21 cellular contexts compared by ENCODE assay signal in the genomic region with DNA sequence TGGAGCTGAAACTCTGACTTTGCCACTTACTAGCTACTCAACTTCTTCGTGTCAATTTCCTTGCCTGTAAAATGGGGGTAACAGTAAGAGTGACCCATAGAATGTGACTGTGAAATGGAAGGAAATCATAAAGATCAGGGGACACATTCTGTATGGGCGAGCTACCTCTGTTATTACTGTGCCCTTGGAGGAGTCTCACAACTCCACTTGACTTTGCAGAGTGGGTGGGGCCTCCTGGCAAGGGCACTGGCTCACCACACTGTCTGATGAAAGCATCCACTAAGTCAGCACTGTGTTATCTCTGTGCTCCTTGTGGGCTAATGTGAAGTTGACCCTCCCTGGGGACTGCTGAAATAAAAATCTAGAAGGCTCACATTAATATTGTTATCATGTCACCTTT.
"Had no signal": no experiment of that assay in that cellular context is flagged by ENCODE, and none has a peak within 500 bp of the region (broad histone marks: within the 10 kb centered on the region; RNA-seq: fewer than 3 reads in every experiment).

No MANE protein-coding gene starts in this region.

- H3K9me3 ChIP-seq: body of pancreas, lower lobe of right lung, pancreas, sigmoid colon had no signal

- H3K27ac ChIP-seq: body of pancreas, dorsolateral prefrontal cortex, lower lobe of right lung, pancreas, sigmoid colon had no signal

- H3K27me3 ChIP-seq: body of pancreas, pancreas, sigmoid colon had no signal

- H3K4me1 ChIP-seq: body of pancreas, lower lobe of right lung, pancreas, sigmoid colon had no signal

- ATAC-seq: activated CD8-positive, alpha-beta memory T cell treated with anti-CD3 and anti-CD28 coated beads, Interleukin-2, amount 10 ng/mL, durations not matched to agents 7 days and 5 days; body of pancreas; naive thymus-derived CD8-positive, alpha-beta T cell; pancreas; stimulated activated naive CD8-positive, alpha-beta T cell treated with anti-CD3 and anti-CD28 coated beads, Interleukin-15, Interleukin-2, amounts not matched to agents 100 U/mL and 50 U/mL, for 24 hours; WTC11 had no signal

- DNase-seq: activated CD4-positive, alpha-beta memory T cell treated with anti-CD3 and anti-CD28 coated beads, Interleukin-2, amount 10 ng/mL, durations not matched to agents 7 days and 5 days; activated CD4-positive, alpha-beta T cell treated with anti-CD3 and anti-CD28 coated beads for 4 hours; activated CD8-positive, alpha-beta memory T cell treated with anti-CD3 and anti-CD28 coated beads, Interleukin-2, amount 10 ng/mL, durations not matched to agents 7 days and 5 days; activated naive CD4-positive, alpha-beta T cell treated with Interleukin-2 at 50 U/mL for 16 hours; activated naive CD8-positive, alpha-beta T cell treated with anti-CD3 and anti-CD28 coated beads, Interleukin-2, amount 10 ng/mL, durations not matched to agents 7 days and 5 days; activated T-cell treated with anti-CD3 and anti-CD28 coated beads, Interleukin-2, amount 50 U/mL, for 24 hours; amygdala; caudate nucleus; dorsolateral prefrontal cortex; lower lobe of right lung; naive thymus-derived CD8-positive, alpha-beta T cell; pancreas; sigmoid colon; stimulated activated naive CD8-positive, alpha-beta T cell treated with anti-CD3 and anti-CD28 coated beads, Interleukin-15, Interleukin-2, amounts not matched to agents 100 U/mL and 50 U/mL, for 24 hours; SW 1271; T-helper 2 cell; trophoblast cell had no signal

- FAIRE-seq: endometrium, frontal cortex, pancreas had no signal

- H3K4me3 ChIP-seq: body of pancreas, dorsolateral prefrontal cortex, lower lobe of right lung, pancreas, sigmoid colon had no signal
